1 cellular context compared by ENCODE assay signal in the genomic region with DNA sequence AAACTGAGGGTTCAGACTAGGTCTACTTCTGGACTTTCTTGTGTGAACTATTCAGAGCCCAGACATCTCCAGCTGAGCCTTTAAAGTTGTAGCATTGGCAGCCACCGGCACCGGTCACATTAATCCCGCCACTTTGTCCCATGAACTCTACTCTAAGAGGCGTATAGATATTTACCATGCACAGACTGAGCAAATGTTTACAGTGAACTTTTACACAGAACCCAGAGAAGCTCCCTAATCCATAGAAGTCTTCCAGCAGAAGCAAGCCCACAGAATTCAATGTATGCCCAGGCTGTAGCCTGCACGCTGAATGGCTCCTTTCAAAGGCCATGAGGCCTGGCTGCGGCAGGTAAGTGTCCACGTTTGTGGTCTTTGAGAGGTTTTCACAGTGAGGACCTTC.
TF ChIP-seq lines count a peak whose summit lies in the region.

No MANE protein-coding gene starts in this region.

TF ChIP-seq in HepG2, 621 proteins besides CTCF, POLR2A, EP300 and RAD21 (continued from another document):
- TF ChIP-seq ZNF644 (CRISPR knock-in tag; IDR thresholded peaks at IDR 0.05; ENCODE audit: low read depth) (no peak), E2F1 (CRISPR knock-in tag; IDR thresholded peaks at IDR 0.05) (no peak), ZNF891 (CRISPR knock-in tag; IDR thresholded peaks at IDR 0.05) (no peak), FOXJ3 (CRISPR knock-in tag; IDR thresholded peaks at IDR 0.05; ENCODE audit: borderline replicate concordance) (peak; percentile 34; the same call in 1 of the 2 replicates), TGIF2 (CRISPR knock-in tag; IDR thresholded peaks at IDR 0.05) (no peak), ZNF761 (CRISPR knock-in tag; conservative IDR thresholded peaks at IDR 0.05) (no peak), GFI1 (CRISPR knock-in tag; IDR thresholded peaks at IDR 0.05; ENCODE audit: borderline replicate concordance) (peak; percentile 82), ZNF878 (CRISPR knock-in tag; IDR thresholded peaks at IDR 0.05) (0 out of 2 replicates have a peak, but pooled peaks have one; percentile 33), ZNF317 (CRISPR knock-in tag; IDR thresholded peaks at IDR 0.05) (0 out of 2 replicates have a peak, but pooled peaks have one; percentile 51), PITX1 (CRISPR knock-in tag; IDR thresholded peaks at IDR 0.05) (0 out of 2 replicates have a peak, but pooled peaks have one; percentile 33), GATAD2A (CRISPR knock-in tag; IDR thresholded peaks at IDR 0.05) (0 out of 2 replicates have a peak, but pooled peaks have one; percentile 11), RXRB (CRISPR knock-in tag; IDR thresholded peaks at IDR 0.05; ENCODE audit: borderline replicate concordance) (peak; percentile 62), HNF1A (IDR thresholded peaks at IDR 0.05; ENCODE audit: low read depth) (no peak), HNF1A (CRISPR knock-in tag; IDR thresholded peaks at IDR 0.05; ENCODE audit: borderline replicate concordance) (no peak), ZFX (CRISPR knock-in tag; IDR thresholded peaks at IDR 0.05; ENCODE audit: low read depth) (0 out of 2 replicates have a peak, but pooled peaks have one; percentile 16), ISL2 (CRISPR knock-in tag; IDR thresholded peaks at IDR 0.05) (0 out of 2 replicates have a peak, but pooled peaks have one; percentile 34), BCL6 (CRISPR knock-in tag; IDR thresholded peaks at IDR 0.05) (peak; percentile 25; the same call in 1 of the 2 replicates), ZSCAN12 (CRISPR knock-in tag; IDR thresholded peaks at IDR 0.05) (0 out of 2 replicates have a peak, but pooled peaks have one; percentile 27), PPARG (CRISPR knock-in tag; conservative IDR thresholded peaks at IDR 0.05) (peak; percentile 83), FOXA3 (CRISPR knock-in tag; IDR thresholded peaks at IDR 0.05) (0 out of 2 replicates have a peak, but pooled peaks have one; percentile 19), ZNF143 (CRISPR knock-in tag; IDR thresholded peaks at IDR 0.05) (no peak)
- TF ChIP-seq, protein P1, sequence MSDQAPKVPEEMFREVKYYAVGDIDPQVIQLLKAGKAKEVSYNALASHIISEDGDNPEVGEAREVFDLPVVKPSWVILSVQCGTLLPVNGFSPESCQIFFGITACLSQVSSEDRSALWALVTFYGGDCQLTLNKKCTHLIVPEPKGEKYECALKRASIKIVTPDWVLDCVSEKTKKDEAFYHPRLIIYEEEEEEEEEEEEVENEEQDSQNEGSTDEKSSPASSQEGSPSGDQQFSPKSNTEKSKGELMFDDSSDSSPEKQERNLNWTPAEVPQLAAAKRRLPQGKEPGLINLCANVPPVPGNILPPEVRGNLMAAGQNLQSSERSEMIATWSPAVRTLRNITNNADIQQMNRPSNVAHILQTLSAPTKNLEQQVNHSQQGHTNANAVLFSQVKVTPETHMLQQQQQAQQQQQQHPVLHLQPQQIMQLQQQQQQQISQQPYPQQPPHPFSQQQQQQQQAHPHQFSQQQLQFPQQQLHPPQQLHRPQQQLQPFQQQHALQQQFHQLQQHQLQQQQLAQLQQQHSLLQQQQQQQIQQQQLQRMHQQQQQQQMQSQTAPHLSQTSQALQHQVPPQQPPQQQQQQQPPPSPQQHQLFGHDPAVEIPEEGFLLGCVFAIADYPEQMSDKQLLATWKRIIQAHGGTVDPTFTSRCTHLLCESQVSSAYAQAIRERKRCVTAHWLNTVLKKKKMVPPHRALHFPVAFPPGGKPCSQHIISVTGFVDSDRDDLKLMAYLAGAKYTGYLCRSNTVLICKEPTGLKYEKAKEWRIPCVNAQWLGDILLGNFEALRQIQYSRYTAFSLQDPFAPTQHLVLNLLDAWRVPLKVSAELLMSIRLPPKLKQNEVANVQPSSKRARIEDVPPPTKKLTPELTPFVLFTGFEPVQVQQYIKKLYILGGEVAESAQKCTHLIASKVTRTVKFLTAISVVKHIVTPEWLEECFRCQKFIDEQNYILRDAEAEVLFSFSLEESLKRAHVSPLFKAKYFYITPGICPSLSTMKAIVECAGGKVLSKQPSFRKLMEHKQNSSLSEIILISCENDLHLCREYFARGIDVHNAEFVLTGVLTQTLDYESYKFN (CRISPR knock-in tag; conservative IDR thresholded peaks at IDR 0.05) = peak; percentile 28; the same call in 1 of the 2 replicates
- TF ChIP-seq, protein P2, sequence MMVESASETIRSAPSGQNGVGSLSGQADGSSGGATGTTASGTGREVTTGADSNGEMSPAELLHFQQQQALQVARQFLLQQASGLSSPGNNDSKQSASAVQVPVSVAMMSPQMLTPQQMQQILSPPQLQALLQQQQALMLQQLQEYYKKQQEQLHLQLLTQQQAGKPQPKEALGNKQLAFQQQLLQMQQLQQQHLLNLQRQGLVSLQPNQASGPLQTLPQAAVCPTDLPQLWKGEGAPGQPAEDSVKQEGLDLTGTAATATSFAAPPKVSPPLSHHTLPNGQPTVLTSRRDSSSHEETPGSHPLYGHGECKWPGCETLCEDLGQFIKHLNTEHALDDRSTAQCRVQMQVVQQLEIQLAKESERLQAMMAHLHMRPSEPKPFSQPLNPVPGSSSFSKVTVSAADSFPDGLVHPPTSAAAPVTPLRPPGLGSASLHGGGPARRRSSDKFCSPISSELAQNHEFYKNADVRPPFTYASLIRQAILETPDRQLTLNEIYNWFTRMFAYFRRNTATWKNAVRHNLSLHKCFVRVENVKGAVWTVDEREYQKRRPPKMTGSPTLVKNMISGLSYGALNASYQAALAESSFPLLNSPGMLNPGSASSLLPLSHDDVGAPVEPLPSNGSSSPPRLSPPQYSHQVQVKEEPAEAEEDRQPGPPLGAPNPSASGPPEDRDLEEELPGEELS (CRISPR knock-in tag; IDR thresholded peaks at IDR 0.05) = peak; percentile 17; the same call in 1 of the 2 replicates
- TF ChIP-seq, protein P3, sequence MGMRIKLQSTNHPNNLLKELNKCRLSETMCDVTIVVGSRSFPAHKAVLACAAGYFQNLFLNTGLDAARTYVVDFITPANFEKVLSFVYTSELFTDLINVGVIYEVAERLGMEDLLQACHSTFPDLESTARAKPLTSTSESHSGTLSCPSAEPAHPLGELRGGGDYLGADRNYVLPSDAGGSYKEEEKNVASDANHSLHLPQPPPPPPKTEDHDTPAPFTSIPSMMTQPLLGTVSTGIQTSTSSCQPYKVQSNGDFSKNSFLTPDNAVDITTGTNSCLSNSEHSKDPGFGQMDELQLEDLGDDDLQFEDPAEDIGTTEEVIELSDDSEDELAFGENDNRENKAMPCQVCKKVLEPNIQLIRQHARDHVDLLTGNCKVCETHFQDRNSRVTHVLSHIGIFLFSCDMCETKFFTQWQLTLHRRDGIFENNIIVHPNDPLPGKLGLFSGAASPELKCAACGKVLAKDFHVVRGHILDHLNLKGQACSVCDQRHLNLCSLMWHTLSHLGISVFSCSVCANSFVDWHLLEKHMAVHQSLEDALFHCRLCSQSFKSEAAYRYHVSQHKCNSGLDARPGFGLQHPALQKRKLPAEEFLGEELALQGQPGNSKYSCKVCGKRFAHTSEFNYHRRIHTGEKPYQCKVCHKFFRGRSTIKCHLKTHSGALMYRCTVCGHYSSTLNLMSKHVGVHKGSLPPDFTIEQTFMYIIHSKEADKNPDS (CRISPR knock-in tag; IDR thresholded peaks at IDR 0.05) = no peak
- TF ChIP-seq, protein P4, sequence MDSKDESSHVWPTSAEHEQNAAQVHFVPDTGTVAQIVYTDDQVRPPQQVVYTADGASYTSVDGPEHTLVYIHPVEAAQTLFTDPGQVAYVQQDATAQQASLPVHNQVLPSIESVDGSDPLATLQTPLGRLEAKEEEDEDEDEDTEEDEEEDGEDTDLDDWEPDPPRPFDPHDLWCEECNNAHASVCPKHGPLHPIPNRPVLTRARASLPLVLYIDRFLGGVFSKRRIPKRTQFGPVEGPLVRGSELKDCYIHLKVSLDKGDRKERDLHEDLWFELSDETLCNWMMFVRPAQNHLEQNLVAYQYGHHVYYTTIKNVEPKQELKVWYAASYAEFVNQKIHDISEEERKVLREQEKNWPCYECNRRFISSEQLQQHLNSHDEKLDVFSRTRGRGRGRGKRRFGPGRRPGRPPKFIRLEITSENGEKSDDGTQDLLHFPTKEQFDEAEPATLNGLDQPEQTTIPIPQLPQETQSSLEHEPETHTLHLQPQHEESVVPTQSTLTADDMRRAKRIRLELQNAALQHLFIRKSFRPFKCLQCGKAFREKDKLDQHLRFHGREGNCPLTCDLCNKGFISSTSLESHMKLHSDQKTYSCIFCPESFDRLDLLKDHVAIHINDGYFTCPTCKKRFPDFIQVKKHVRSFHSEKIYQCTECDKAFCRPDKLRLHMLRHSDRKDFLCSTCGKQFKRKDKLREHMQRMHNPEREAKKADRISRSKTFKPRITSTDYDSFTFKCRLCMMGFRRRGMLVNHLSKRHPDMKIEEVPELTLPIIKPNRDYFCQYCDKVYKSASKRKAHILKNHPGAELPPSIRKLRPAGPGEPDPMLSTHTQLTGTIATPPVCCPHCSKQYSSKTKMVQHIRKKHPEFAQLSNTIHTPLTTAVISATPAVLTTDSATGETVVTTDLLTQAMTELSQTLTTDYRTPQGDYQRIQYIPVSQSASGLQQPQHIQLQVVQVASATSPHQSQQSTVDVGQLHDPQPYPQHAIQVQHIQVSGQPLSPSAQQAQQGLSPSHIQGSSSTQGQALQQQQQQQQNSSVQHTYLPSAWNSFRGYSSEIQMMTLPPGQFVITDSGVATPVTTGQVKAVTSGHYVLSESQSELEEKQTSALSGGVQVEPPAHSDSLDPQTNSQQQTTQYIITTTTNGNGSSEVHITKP (CRISPR knock-in tag; IDR thresholded peaks at IDR 0.05; ENCODE audit: low read depth) = no peak
- TF ChIP-seq, protein P5, sequence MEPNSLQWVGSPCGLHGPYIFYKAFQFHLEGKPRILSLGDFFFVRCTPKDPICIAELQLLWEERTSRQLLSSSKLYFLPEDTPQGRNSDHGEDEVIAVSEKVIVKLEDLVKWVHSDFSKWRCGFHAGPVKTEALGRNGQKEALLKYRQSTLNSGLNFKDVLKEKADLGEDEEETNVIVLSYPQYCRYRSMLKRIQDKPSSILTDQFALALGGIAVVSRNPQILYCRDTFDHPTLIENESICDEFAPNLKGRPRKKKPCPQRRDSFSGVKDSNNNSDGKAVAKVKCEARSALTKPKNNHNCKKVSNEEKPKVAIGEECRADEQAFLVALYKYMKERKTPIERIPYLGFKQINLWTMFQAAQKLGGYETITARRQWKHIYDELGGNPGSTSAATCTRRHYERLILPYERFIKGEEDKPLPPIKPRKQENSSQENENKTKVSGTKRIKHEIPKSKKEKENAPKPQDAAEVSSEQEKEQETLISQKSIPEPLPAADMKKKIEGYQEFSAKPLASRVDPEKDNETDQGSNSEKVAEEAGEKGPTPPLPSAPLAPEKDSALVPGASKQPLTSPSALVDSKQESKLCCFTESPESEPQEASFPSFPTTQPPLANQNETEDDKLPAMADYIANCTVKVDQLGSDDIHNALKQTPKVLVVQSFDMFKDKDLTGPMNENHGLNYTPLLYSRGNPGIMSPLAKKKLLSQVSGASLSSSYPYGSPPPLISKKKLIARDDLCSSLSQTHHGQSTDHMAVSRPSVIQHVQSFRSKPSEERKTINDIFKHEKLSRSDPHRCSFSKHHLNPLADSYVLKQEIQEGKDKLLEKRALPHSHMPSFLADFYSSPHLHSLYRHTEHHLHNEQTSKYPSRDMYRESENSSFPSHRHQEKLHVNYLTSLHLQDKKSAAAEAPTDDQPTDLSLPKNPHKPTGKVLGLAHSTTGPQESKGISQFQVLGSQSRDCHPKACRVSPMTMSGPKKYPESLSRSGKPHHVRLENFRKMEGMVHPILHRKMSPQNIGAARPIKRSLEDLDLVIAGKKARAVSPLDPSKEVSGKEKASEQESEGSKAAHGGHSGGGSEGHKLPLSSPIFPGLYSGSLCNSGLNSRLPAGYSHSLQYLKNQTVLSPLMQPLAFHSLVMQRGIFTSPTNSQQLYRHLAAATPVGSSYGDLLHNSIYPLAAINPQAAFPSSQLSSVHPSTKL (CRISPR knock-in tag; IDR thresholded peaks at IDR 0.05) = 0 out of 2 replicates have a peak, but pooled peaks have one; percentile 40
- TF ChIP-seq, protein P6, sequence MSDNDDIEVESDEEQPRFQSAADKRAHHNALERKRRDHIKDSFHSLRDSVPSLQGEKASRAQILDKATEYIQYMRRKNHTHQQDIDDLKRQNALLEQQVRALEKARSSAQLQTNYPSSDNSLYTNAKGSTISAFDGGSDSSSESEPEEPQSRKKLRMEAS (IDR thresholded peaks at IDR 0.05) = peak; percentile 24; the same call in 1 of the 2 replicates
TF ChIP-seq in HepG2: peak in this region for 19.
